Comparison of ENCODE assay signal across 1 cellular context in the genomic region with DNA sequence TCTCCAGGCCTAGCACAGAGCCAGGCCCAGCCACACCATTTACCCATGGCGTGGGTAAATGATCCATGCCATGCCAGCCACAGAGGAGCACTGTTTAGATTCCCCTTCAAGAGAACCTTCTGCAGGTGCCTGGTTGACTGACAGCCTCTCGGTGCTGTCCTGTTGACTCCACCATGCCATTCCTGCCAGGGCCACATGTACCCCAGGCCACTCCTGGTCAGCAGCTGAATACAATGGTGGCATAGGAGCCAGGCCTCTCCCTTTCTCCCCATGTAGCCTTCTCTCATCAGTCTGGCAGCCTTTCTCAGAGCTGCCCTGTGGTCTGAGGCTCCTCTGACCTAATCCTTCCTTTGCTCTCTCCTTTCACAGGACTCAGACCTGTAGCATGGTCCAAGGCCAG.
TF ChIP-seq lines count a peak whose summit lies in the region.

No MANE protein-coding gene starts in this region.

TF ChIP-seq in liver, 16 proteins besides CTCF, POLR2A, EP300 and RAD21 (continued from another document):
- TF ChIP-seq, protein P1, sequence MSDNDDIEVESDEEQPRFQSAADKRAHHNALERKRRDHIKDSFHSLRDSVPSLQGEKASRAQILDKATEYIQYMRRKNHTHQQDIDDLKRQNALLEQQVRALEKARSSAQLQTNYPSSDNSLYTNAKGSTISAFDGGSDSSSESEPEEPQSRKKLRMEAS (IDR thresholded peaks at IDR 0.05): no peak
- TF ChIP-seq HNF4A (conservative IDR thresholded peaks at IDR 0.05) (peak; percentile 40 to 63), NR2F2 (IDR thresholded peaks at IDR 0.05) (no peak), SP1 (IDR thresholded peaks at IDR 0.05) (no peak), RXRA (IDR thresholded peaks at IDR 0.05) (no peak)
